Comparison of ENCODE assay signal across 25 cellular contexts in the genomic region with DNA sequence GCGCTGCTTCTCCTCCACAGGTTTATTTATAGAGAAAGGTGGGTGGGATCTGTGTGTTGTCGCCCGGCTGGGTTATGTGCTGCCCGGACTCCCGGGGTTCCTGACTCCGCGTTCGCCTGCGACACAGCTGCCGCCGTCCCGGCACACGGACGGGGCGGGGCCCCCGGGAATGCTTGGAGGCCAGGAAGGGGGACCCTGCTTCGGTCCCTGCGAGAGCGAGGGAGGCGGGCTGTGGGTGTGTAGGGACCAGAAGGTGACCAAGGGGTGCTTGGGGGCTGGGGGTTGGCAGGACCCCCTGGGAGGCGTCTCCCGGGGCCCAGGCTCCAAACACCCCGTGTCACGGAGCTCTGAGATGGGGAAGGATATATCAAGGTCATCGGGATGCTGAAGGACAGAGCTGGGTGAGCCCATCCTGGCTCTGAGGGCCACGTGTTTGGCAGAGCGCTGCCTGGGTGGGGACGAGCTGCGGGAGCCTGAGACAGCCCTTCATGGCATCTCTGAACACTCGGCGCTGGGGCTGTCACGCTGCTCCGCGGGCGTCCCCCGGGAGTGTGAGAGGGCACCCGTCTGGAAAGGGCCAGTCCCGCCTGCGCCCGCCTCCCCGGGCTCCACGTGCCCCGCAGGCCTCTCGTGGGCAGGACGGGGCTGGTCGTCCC. TPM values are rescaled to one million over a fixed set of nuclear protein-coding genes. Genes with fewer than 3 reads are reported as not detected.
DNase-seq lines count a peak whose midpoint lies in the region; ATAC-seq, FAIRE-seq and TF ChIP-seq lines count a peak whose summit lies in the region.
"Had no signal": no experiment of that assay in that cellular context is flagged by ENCODE, and none has a peak within 500 bp of the region (broad histone marks: within the 10 kb centered on the region; RNA-seq: fewer than 3 reads in every experiment).

No MANE protein-coding gene starts in this region.

- H3K4me3 ChIP-seq in BLaER1 treated with 17β-estradiol and CSF1 and Interleukin-3, amounts not matched to agents 10 nM and 100 nM = no peak overlapping the region
- H3K4me3 ChIP-seq in K562 (no peak overlapping the region), ovary (no peak overlapping the region), testis (no peak overlapping the region)
- no peak overlapping the region for H3K4me3 ChIP-seq in CD8-positive, alpha-beta T cell (ENCODE audit: low read depth, low read length)
- H3K4me3 ChIP-seq: body of pancreas, GM23248, SJSA1, skin epidermis, thoracic aorta had no signal

- peaks cover 46 to 65% (median 53%) of the 10 kb centered on the region in 11 experiments for H3K27me3 ChIP-seq in BLaER1 treated with 17β-estradiol and CSF1 and Interleukin-3, amounts not matched to agents 10 nM and 100 nM
- H3K27me3 ChIP-seq in K562 (ENCODE audit: control insufficient read depth in 2 of 2, insufficient read depth in 2 of 2, low read length in 2 of 2) (peaks cover 40 to 78% of the 10 kb centered on the region in 2 experiments; a peak in 4 of 5 replicates), ovary (no peaks in the 10 kb centered on the region), testis (no peaks in the 10 kb centered on the region)
- H3K27me3 ChIP-seq in CD8-positive, alpha-beta T cell (ENCODE audit: insufficient read depth, low read length) = peaks cover 12% of the 10 kb centered on the region

- peak overlapping the region in 9 of 11 experiments; percentile 69 to 97 (median 94); a peak in 18 of 22 replicates for H3K4me2 ChIP-seq in BLaER1 treated with 17β-estradiol and CSF1 and Interleukin-3, amounts not matched to agents 10 nM and 100 nM
- no peak overlapping the region for H3K4me2 ChIP-seq in K562 (ENCODE audit: insufficient read depth, low read length)

- H3K4me1 ChIP-seq in BLaER1 treated with 17β-estradiol and CSF1 and Interleukin-3, amounts not matched to agents 10 nM and 100 nM = peaks cover 26 to 67% (median 62%) of the 10 kb centered on the region in 10 experiments
- H3K4me1 ChIP-seq in K562 (replicated peaks in 1 of 2; ENCODE audit: control insufficient read depth in 2 of 2, insufficient read depth in 2 of 2, low read length in 2 of 2) (peaks cover 0 to 83% of the 10 kb centered on the region in 2 experiments; a peak in 2 of 5 replicates), ovary (ENCODE audit: insufficient read depth) (peaks cover 62% of the 10 kb centered on the region), testis (peaks cover 54% of the 10 kb centered on the region)
- peaks cover 8% of the 10 kb centered on the region for H3K4me1 ChIP-seq in CD8-positive, alpha-beta T cell (ENCODE audit: insufficient read depth, low read length)
- H3K4me1 ChIP-seq: SJSA1 had no signal

- H3K27ac ChIP-seq in BLaER1 treated with 17β-estradiol and CSF1 and Interleukin-3, amounts not matched to agents 10 nM and 100 nM = no peak overlapping the region
- H3K27ac ChIP-seq in K562 (ENCODE audit: extremely low read depth, low read depth, low read length) (no peak overlapping the region), ovary (peak overlapping the region; percentile 84 to 89), testis (peak overlapping the region; percentile 77 to 86)
- no peak overlapping the region for H3K27ac ChIP-seq in CD8-positive, alpha-beta T cell (ENCODE audit: low read depth, low read length)
- H3K27ac ChIP-seq: body of pancreas, GM23248, SJSA1 had no signal

- H3K9me3 Mint-ChIP-seq in CD8-positive, alpha-beta T cell = no peaks in the 10 kb centered on the region
- H3K9me3 Mint-ChIP-seq: activated CD4-positive, alpha-beta T cell treated with anti-CD3 and anti-CD28 coated beads, Interleukin-2, amount 10 ng/mL, durations not matched to agents 24 days and 14 days; activated T-helper 2 cell treated with anti-CD3 and anti-CD28 coated beads, Interferon-gamma antibody, Interleukin-2, Interleukin-4, amounts not matched to agents 10 μg/mL and 5 μg/mL and 100 μg/mL, durations not matched to agents 14 hours and 24 hours and 36 hours; stimulated activated naive B cell treated with anti-CD40 and anti-IgM and Interleukin-4, amounts not matched to agents 10 μg/mL and 1 μg/mL and 100 μg/mL, for 72 hours had no signal

- H3K4me1 Mint-ChIP-seq in CD8-positive, alpha-beta T cell (ENCODE audit: low read depth) = peaks cover 2% of the 10 kb centered on the region
- H3K4me1 Mint-ChIP-seq: activated CD4-positive, alpha-beta T cell treated with anti-CD3 and anti-CD28 coated beads, Interleukin-2, amount 10 ng/mL, durations not matched to agents 24 days and 14 days; CD14-positive monocyte had no signal

- TF ChIP-seq EP300 in K562 (IDR thresholded peaks at IDR 0.05; ENCODE audit: low read length) (no peak), ovary (IDR thresholded peaks at IDR 0.05) (no peak)

- ATAC-seq in K562 (no peak), GM18861 (IDR thresholded peaks at IDR 0.05; ENCODE audit: unreplicated experiment) (no peak)
- ATAC-seq in CD8-positive, alpha-beta T cell = no peak
- ATAC-seq: body of pancreas; left lobe of liver; stimulated activated naive B cell treated with anti-CD40 and anti-IgM and Interleukin-4, amounts not matched to agents 10 μg/mL and 1 μg/mL and 100 μg/mL, for 72 hours had no signal

- peak overlapping the region in 3 of 11 experiments; percentile 12 to 49 (median 44); a peak in 4 of 22 replicates for H3K9ac ChIP-seq in BLaER1 treated with 17β-estradiol and CSF1 and Interleukin-3, amounts not matched to agents 10 nM and 100 nM
- no peak overlapping the region for H3K9ac ChIP-seq in K562 (ENCODE audit: insufficient read depth in 1 of 2, low read depth in 2 of 2, low read length in 2 of 2)
- H3K9ac ChIP-seq: GM23248 had no signal

- H2AFZ ChIP-seq in K562 (ENCODE audit: low read depth, low read length) = no peak overlapping the region
- H2AFZ ChIP-seq: GM23248 had no signal

- H3K36me3 ChIP-seq in BLaER1 treated with 17β-estradiol and CSF1 and Interleukin-3, amounts not matched to agents 10 nM and 100 nM = no peaks in the 10 kb centered on the region
- H3K36me3 ChIP-seq in K562 (ENCODE audit: control insufficient read depth, insufficient read depth, low read length) = no peaks in the 10 kb centered on the region
- H3K36me3 ChIP-seq in ovary = no peaks in the 10 kb centered on the region
- no peaks in the 10 kb centered on the region for H3K36me3 ChIP-seq in testis (ENCODE audit: low read depth, missing control alignments)
- H3K36me3 ChIP-seq in CD8-positive, alpha-beta T cell (ENCODE audit: insufficient read depth, low read length) = no peaks in the 10 kb centered on the region
- H3K36me3 ChIP-seq: SJSA1, thoracic aorta had no signal

- no peak overlapping the region for H3K4me3 Mint-ChIP-seq in CD8-positive, alpha-beta T cell
- H3K4me3 Mint-ChIP-seq: activated CD4-positive, alpha-beta T cell treated with anti-CD3 and anti-CD28 coated beads, Interleukin-2, amount 10 ng/mL, durations not matched to agents 24 days and 14 days; CD14-positive monocyte; stimulated activated naive B cell treated with anti-CD40 and anti-IgM and Interleukin-4, amounts not matched to agents 10 μg/mL and 1 μg/mL and 100 μg/mL, for 72 hours had no signal

- intact Hi-C loops in K562 (cut with micrococcal nuclease) = no loop called here
- intact Hi-C loops in ovary (cut with DNase I) = no loop called here
- intact Hi-C loops in testis (cut with DNase I; ENCODE audit: low total_unique reads) = no loop called here
- intact Hi-C loops in CD8-positive, alpha-beta T cell (cut with DNase I, micrococcal nuclease) = loop anchor here in 1 of 2 experiments (10.0 kb wide), 1 partner anchor 258 kb away; a partner anchor contains a TSS

- WGBS in K562 (ENCODE audit: insufficient coverage, low coverage, missing lambda C conversion rate) = 2% methylated on average over 44 of the region's 46 CpGs
- 49 to 56% (median 51%) methylated on average over 46 of the region's 46 CpGs for WGBS in ovary, 3 donors
- WGBS in testis, 2 donors = 64% methylated on average over 35 of the region's 46 CpGs; no CpG with 5 or more reads in 1 of the 2 donors

- TF ChIP-seq CTCF in K562 (IDR thresholded peaks at IDR 0.05 in 2 of 3, conservative IDR thresholded peaks at IDR 0.05 in 1 of 3; ENCODE audit: insufficient read depth in 2 of 3, low read depth in 1 of 3, low read length in 3 of 3) (no peak), ovary (IDR thresholded peaks at IDR 0.05) (no peak), testis (IDR thresholded peaks at IDR 0.05) (no peak)
- no peak for TF ChIP-seq CTCF in CD8-positive, alpha-beta T cell (IDR thresholded peaks at IDR 0.05)

- H3K9me3 ChIP-seq in BLaER1 treated with 17β-estradiol and CSF1 and Interleukin-3, amounts not matched to agents 10 nM and 100 nM (replicated peaks in 1 of 11) = no peaks in the 10 kb centered on the region
- H3K9me3 ChIP-seq in K562 (replicated peaks; ENCODE audit: control insufficient read depth, insufficient read depth, low read depth, low read length) (no peaks in the 10 kb centered on the region), ovary (no peaks in the 10 kb centered on the region), testis (no peaks in the 10 kb centered on the region)
- no peaks in the 10 kb centered on the region for H3K9me3 ChIP-seq in CD8-positive, alpha-beta T cell (ENCODE audit: low read length)
- H3K9me3 ChIP-seq: body of pancreas, SJSA1, thoracic aorta had no signal

- H3K27ac Mint-ChIP-seq in CD8-positive, alpha-beta T cell = no peak overlapping the region
- H3K27ac Mint-ChIP-seq: activated CD4-positive, alpha-beta T cell treated with anti-CD3 and anti-CD28 coated beads, Interleukin-2, amount 10 ng/mL, durations not matched to agents 24 days and 14 days; activated T-helper 2 cell treated with anti-CD3 and anti-CD28 coated beads, Interferon-gamma antibody, Interleukin-2, Interleukin-4, amounts not matched to agents 10 μg/mL and 5 μg/mL and 100 μg/mL, durations not matched to agents 14 hours and 24 hours and 36 hours; CD14-positive monocyte; progenitor cell of endocrine pancreas; stimulated activated naive B cell treated with anti-CD40 and anti-IgM and Interleukin-4, amounts not matched to agents 10 μg/mL and 1 μg/mL and 100 μg/mL, for 72 hours had no signal

- TF ChIP-seq POLR2A in K562 (conservative IDR thresholded peaks at IDR 0.05) (no peak), ovary (IDR thresholded peaks at IDR 0.05) (no peak), testis (IDR thresholded peaks at IDR 0.05) (no peak)

- POLR2A ChIA-PET in K562 (lab: Yijun Ruan, JAX) = interaction anchor here (0.7 kb wide), 2 partner anchors 1014 to 1894 kb away, joined by 3 read pairs; no protein-coding TSS in a partner anchor
- POLR2A ChIA-PET in CD8-positive, alpha-beta T cell (lab: Charles Lee) = no interaction called here

- H3K9me1 ChIP-seq in K562 (ENCODE audit: control insufficient read depth, insufficient read depth, low read length) = no peaks in the 10 kb centered on the region

- CTCF ChIA-PET in K562 (lab: Yijun Ruan, JAX; ENCODE audit: low intra/inter-chr PET ratio) = no interaction called here
- CTCF ChIA-PET in CD8-positive, alpha-beta T cell (lab: Charles Lee) = no interaction called here

- TF ChIP-seq RAD21 in K562 (CRISPR knock-in tag; conservative IDR thresholded peaks at IDR 0.05 in 1 of 2, IDR thresholded peaks at IDR 0.05 in 1 of 2) = no peak

- no TSS peak for BruUV-seq in K562 (replicated peaks; lab: Mats Ljungman, UMichigan)

- H4K20me1 ChIP-seq in BLaER1 treated with 17β-estradiol and CSF1 and Interleukin-3, amounts not matched to agents 10 nM and 100 nM = peaks cover 0 to 84% (median 76%) of the 10 kb centered on the region in 11 experiments; a peak in 19 of 22 replicates
- H4K20me1 ChIP-seq in K562 (replicated peaks; ENCODE audit: control insufficient read depth, insufficient read depth, low read length) = peaks cover 29% of the 10 kb centered on the region

- H3K79me2 ChIP-seq in K562 (ENCODE audit: control insufficient read depth, insufficient read depth, low read length) = no peaks in the 10 kb centered on the region

- in situ Hi-C loops in K562 (cut with MboI) = no loop called here

- peaks cover 16% of the 10 kb centered on the region for H3K27me3 Mint-ChIP-seq in CD8-positive, alpha-beta T cell (ENCODE audit: low read depth)

- DNase-seq in K562 (ENCODE audit: extremely low read depth in 1 of 4, low spot score in 3 of 4) = no peak
- peak in 1 of 5 donors; percentile 61 for DNase-seq in ovary
- no peak for DNase-seq in testis
- DNase-seq in GM19240 (ENCODE audit: insufficient read length, low spot score) = no peak
- no peak for DNase-seq in CD8-positive, alpha-beta T cell
- DNase-seq: activated CD4-positive, alpha-beta T cell treated with anti-CD3 and anti-CD28 coated beads, Interleukin-2, amount 10 ng/mL, durations not matched to agents 24 days and 14 days; activated CD8-positive, alpha-beta memory T cell treated with anti-CD3 and anti-CD28 coated beads for 24 hours; activated naive CD4-positive, alpha-beta T cell treated with anti-CD3 and anti-CD28 coated beads, Interleukin-2, amount 50 U/mL, for 16 hours; activated T-cell treated with anti-CD3 and anti-CD28 coated beads for 4 hours; body of pancreas; DMS79 treated with DMSO at 0.1 percent for 48 hours; GDM1; GM23248; IMR-90; stimulated activated naive B cell treated with anti-CD40 and anti-IgM and Interleukin-4, amounts not matched to agents 10 μg/mL and 1 μg/mL and 100 μg/mL, for 72 hours had no signal

- FAIRE-seq in K562 (lab: Jason Lieb, UNC) = no peak
- FAIRE-seq: endothelial cell of umbilical vein had no signal

- H3K36me3 Mint-ChIP-seq in CD8-positive, alpha-beta T cell = no peaks in the 10 kb centered on the region
- H3K36me3 Mint-ChIP-seq: CD14-positive monocyte; stimulated activated naive B cell treated with anti-CD40 and anti-IgM and Interleukin-4, amounts not matched to agents 10 μg/mL and 1 μg/mL and 100 μg/mL, for 72 hours had no signal

RNA-seq across cellular contexts. Expression of a gene that starts 4.2 kb away (rescaled TPM):
- total RNA-seq in K562 (2011; cell fraction: chromatin; rRNA removed; ENCODE audit: low replicate concordance) = 0.44 and 1.6 TPM in 2 replicates
- 0.79 and 1.2 TPM in 2 replicates for total RNA-seq in K562 (2011; cell fraction: nucleolus; rRNA removed)
- 0.22 and 0.53 TPM in 2 replicates for total RNA-seq in K562 (2011; cell fraction: nucleoplasm; rRNA removed)
- total RNA-seq in K562 (2014; rRNA removed) (0.04 TPM in 1 of 2 replicates, not detected in the other), K562 (2014; rRNA removed; fragmentation: Illumina TruSeq; extraction: Trizol) (not detected in 2 replicates), K562 (2015; rRNA removed; fragmentation: Illumina TruSeq; extraction: Trizol) (not detected in 2 replicates), K562 (2021) (0.09 and 0.18 TPM in 2 replicates), ovary (100 to 1,000 TPM in 5 of 7 donors, 10 to 100 TPM in 2; 36.5 to 217 (median 120) TPM), testis (10 to 100 TPM; 55.9 to 69.0 TPM)
- polyA plus RNA-seq in K562 (2011; rRNA removed) (0.10 and 0.11 TPM in 2 replicates), K562 (2014; fragmentation: Illumina TruSeq; extraction: Trizol) (not detected in 2 replicates), K562 (2014; fragmentation: Nextera tagmentation; extraction: Ambion mirVana) (not detected), K562 (2014; rRNA removed) (not detected in 2 replicates), ovary (10 to 100 TPM in 1 of 2 donors, 1 to 10 TPM in 1; 7.3 to 80.4 TPM), testis (ENCODE audit: insufficient read depth, low read depth, low replicate concordance) (41.1 TPM)
- 0.10 and 0.12 TPM in 2 replicates for polyA plus RNA-seq in K562 (2011; cell fraction: cytosol; rRNA removed)
- polyA plus RNA-seq in K562 (2011; cell fraction: nucleus; rRNA removed) = 0.11 and 0.40 TPM in 2 replicates
- 0.07 and 0.12 TPM in 2 replicates for polyA plus RNA-seq in K562 (2012)
- polyA minus RNA-seq in K562 (2011; rRNA and poly(A)+ RNA removed) = 0.03 and 0.04 TPM in 2 replicates
- polyA minus RNA-seq in K562 (2011; cell fraction: cytosol; rRNA and poly(A)+ RNA removed) = not detected in 2 replicates
- polyA minus RNA-seq in K562 (2011; cell fraction: nucleus; rRNA and poly(A)+ RNA removed) = 0.27 and 0.33 TPM in 2 replicates
- 1 to 10 TPM; 1.5 to 1.9 TPM for total RNA-seq in CD8-positive, alpha-beta T cell
- total RNA-seq: endothelial cell of umbilical vein, SJSA1 had no signal
- polyA plus RNA-seq: CD14-positive monocyte, GM23248 had no signal

Comparison
In these comparisons a context has a peak if more than half of its experiments do, and no peak if none do; other contexts are left out.
1. H3K27ac ChIP-seq: peak in ovary (2 of 2) and testis (2 of 2); none in BLaER1 treated with 17β-estradiol and CSF1 and Interleukin-3, amounts not matched to agents 10 nM and 100 nM (0 of 11), K562 (single experiment) and CD8-positive, alpha-beta T cell (single experiment).
2. RNA of a gene that starts 4.2 kb away (total RNA-seq): 36.5 to 217 TPM in ovary and 55.9 to 69.0 TPM in testis; 1.5 to 1.9 TPM in CD8-positive, alpha-beta T cell and 0.04 to 1.6 TPM in K562; every median in the first group is over 10 times any median in the second.